Comparison of ENCODE assay signal across 1 cellular context in the genomic region with DNA sequence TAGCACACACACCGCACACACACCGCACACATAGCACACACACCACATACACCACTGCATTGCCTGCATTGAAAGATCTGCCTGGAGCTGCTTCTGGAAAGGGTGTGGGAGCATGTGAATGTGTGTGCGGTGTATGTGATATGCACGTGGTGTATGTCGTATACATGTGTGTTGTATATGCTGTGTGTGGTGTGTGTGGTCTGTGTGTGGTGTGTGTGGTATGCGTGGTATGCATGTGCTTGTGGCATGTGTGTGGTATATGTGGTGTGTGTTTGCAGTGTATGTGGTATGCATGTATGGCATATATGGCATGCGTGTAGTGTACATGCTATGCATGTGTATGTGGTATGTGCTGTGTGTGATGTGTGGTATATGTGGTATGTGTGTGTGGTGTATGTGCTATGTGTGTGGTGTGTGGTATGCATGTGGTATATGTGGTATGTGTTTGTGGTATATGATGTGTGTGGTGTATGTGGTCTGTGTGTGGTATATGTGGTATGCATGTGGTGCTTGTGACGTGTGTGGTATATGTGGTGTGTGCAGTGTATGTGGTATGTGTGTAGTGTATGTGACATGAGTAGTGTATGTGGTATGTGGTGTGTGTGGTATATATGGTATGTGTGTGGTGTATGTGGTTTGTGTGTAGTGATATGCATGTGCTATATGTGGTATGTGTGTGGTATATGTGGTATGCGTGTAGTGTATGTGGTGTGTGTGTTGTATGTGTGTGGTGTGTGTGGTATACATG.
TF ChIP-seq lines count a peak whose summit lies in the region.

No MANE protein-coding gene starts in this region.

TF ChIP-seq in WTC11, 78 proteins besides CTCF, POLR2A, EP300 and RAD21 (continued from another document):
- TF ChIP-seq, protein P1, sequence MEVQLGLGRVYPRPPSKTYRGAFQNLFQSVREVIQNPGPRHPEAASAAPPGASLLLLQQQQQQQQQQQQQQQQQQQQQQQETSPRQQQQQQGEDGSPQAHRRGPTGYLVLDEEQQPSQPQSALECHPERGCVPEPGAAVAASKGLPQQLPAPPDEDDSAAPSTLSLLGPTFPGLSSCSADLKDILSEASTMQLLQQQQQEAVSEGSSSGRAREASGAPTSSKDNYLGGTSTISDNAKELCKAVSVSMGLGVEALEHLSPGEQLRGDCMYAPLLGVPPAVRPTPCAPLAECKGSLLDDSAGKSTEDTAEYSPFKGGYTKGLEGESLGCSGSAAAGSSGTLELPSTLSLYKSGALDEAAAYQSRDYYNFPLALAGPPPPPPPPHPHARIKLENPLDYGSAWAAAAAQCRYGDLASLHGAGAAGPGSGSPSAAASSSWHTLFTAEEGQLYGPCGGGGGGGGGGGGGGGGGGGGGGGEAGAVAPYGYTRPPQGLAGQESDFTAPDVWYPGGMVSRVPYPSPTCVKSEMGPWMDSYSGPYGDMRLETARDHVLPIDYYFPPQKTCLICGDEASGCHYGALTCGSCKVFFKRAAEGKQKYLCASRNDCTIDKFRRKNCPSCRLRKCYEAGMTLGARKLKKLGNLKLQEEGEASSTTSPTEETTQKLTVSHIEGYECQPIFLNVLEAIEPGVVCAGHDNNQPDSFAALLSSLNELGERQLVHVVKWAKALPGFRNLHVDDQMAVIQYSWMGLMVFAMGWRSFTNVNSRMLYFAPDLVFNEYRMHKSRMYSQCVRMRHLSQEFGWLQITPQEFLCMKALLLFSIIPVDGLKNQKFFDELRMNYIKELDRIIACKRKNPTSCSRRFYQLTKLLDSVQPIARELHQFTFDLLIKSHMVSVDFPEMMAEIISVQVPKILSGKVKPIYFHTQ (CRISPR knock-in tag; IDR thresholded peaks at IDR 0.05): no peak
- TF ChIP-seq JAZF1 (CRISPR knock-in tag; IDR thresholded peaks at IDR 0.05): no peak
TF ChIP-seq in WTC11: peak in this region for 1.
